14 cellular contexts compared by ENCODE assay signal in the genomic region with DNA sequence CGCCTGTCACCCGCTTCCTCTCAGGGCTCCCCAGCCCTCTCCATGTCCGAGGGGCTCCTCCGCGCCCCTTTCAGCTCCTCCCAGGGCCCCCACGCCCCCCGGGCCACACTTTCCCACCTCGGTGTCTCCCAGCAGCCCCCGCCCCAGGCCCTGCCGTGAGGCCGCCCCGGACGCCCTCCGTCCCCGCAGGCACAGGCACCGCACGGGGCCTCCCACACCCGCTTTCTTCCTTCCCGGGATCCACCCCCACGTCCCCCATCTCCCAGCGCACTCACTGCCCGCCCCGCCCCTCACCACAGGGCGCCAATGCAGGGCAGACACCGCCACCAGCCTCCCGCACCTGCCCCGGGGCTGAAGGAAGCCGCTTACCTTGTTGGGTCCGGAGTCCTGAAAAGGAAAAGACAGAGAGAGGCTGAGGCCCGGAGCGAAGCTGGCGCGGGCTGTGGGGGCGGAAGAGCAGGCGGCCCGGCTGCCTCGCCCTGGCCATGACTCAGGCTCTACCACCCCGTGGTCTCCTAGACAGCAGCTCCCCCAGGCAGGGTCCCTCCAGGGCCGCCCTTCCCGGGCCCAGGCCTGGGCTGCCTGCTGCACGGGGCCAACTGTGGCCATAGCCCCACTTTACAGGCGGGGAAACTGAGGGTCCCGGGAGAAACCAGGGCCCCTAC.
"Had no signal": no experiment of that assay in that cellular context is flagged by ENCODE, and none has a peak within 500 bp of the region (broad histone marks: within the 10 kb centered on the region; RNA-seq: fewer than 3 reads in every experiment).

No MANE protein-coding gene starts in this region.

- H3K4me1 Mint-ChIP-seq: central memory CD8-positive, alpha-beta T cell; mesothelial cell of epicardium; T-helper 17 cell had no signal

- H3K27me3 ChIP-seq: body of pancreas, hepatocyte, neutrophil had no signal

- H3K27ac ChIP-seq: body of pancreas, epithelial cell of prostate, hepatocyte, lower lobe of right lung, neutrophil had no signal

- H3K4me3 ChIP-seq: body of pancreas, hepatocyte, lower lobe of right lung had no signal

- H3K27ac Mint-ChIP-seq: activated T-helper 2 cell treated with anti-CD3 and anti-CD28 coated beads, Interferon-gamma antibody, Interleukin-2, Interleukin-4, amounts not matched to agents 10 μg/mL and 5 μg/mL and 100 μg/mL, durations not matched to agents 14 hours and 24 hours and 36 hours; effector memory CD8-positive, alpha-beta T cell; mesothelial cell of epicardium; stimulated activated naive CD8-positive, alpha-beta T cell treated with anti-CD3 and anti-CD28 coated beads, Interleukin-15, Interleukin-2, amounts not matched to agents 100 ng/mL and 50 ng/mL, for 24 hours; T-helper 17 cell had no signal

- DNase-seq: activated CD4-positive, alpha-beta T cell treated with anti-CD3 and anti-CD28 coated beads, Interleukin-2, amount 50 U/mL, for 1 hour; activated CD4-positive, CD25-positive, alpha-beta regulatory T cell; body of pancreas; effector memory CD8-positive, alpha-beta T cell; stimulated activated CD4-positive, alpha-beta T cell treated with anti-CD3 and anti-CD28 coated beads, Interleukin-12 subunit alpha, Interleukin-12 subunit beta, amount 100 ng/mL, for 4 hours; T-helper 17 cell had no signal

- H2AFZ ChIP-seq: hepatocyte had no signal

- H3K4me3 Mint-ChIP-seq: central memory CD8-positive, alpha-beta T cell; effector memory CD8-positive, alpha-beta T cell; mesothelial cell of epicardium; stimulated activated naive CD8-positive, alpha-beta T cell treated with anti-CD3 and anti-CD28 coated beads, Interleukin-15, Interleukin-2, amounts not matched to agents 100 ng/mL and 50 ng/mL, for 24 hours; T-helper 17 cell had no signal

- H3K4me1 ChIP-seq: body of pancreas, lower lobe of right lung had no signal

- H3K36me3 ChIP-seq: lower lobe of right lung, neutrophil had no signal

- ATAC-seq: body of pancreas; effector memory CD8-positive, alpha-beta T cell; lower lobe of right lung; T-helper 17 cell had no signal

- H3K9me3 ChIP-seq: body of pancreas, lower lobe of right lung, neutrophil had no signal

- H3K4me2 ChIP-seq: hepatocyte had no signal

- H3K79me2 ChIP-seq: hepatocyte had no signal

- H3K27me3 Mint-ChIP-seq: central memory CD8-positive, alpha-beta T cell; effector memory CD8-positive, alpha-beta T cell; stimulated activated naive CD8-positive, alpha-beta T cell treated with anti-CD3 and anti-CD28 coated beads, Interleukin-15, Interleukin-2, amounts not matched to agents 100 ng/mL and 50 ng/mL, for 24 hours; T-helper 17 cell had no signal

- H3K9me3 Mint-ChIP-seq: activated T-helper 2 cell treated with anti-CD3 and anti-CD28 coated beads, Interferon-gamma antibody, Interleukin-2, Interleukin-4, amounts not matched to agents 10 μg/mL and 5 μg/mL and 100 μg/mL, durations not matched to agents 14 hours and 24 hours and 36 hours; central memory CD8-positive, alpha-beta T cell; effector memory CD8-positive, alpha-beta T cell; mesothelial cell of epicardium; stimulated activated naive CD8-positive, alpha-beta T cell treated with anti-CD3 and anti-CD28 coated beads, Interleukin-15, Interleukin-2, amounts not matched to agents 100 ng/mL and 50 ng/mL, for 24 hours had no signal
